In the genomic region with DNA sequence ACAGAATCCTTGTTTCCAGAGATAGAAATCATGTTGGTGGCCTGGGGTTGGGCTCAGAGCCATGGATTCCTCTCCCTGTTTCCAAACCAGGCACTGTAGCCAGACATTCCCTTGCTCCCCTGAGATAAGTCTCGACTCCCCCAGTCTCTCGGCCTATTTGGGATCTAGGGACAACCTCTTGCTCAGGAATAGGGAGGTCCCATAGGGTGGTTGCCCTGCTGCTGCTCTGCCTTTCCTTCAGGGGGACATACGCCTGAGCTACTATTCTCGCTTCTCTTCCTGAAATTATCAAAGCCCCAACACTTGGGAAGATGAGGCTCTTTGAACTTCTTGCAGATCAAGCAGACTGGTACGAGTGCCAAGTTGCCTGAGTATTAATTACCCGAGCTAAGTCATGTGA, we compare ENCODE assay signal across 37 cellular contexts. TPM values are rescaled to one million over a fixed set of nuclear protein-coding genes. Genes with fewer than 3 reads are reported as not detected.
"Had no signal": no experiment of that assay in that cellular context is flagged by ENCODE, and none has a peak within 500 bp of the region (broad histone marks: within the 10 kb centered on the region; RNA-seq: fewer than 3 reads in every experiment).

No MANE protein-coding gene starts in this region.

- H3K9me3 ChIP-seq: adrenal gland, ascending aorta, breast epithelium, esophagus squamous epithelium, gastroesophageal sphincter had no signal

- FAIRE-seq: colon had no signal

- DNase-seq: activated CD4-positive, alpha-beta memory T cell treated with anti-CD3 and anti-CD28 coated beads for 36 hours; activated CD4-positive, alpha-beta T cell treated with anti-CD3 and anti-CD28 coated beads for 36 hours; activated CD4-positive, alpha-beta T cell treated with anti-CD3 and anti-CD28 coated beads, Interleukin-2, amount 10 ng/mL, durations not matched to agents 24 days and 14 days; activated CD4-positive, CD25-positive, alpha-beta regulatory T cell; activated CD4-positive, CD25-positive, alpha-beta regulatory T cell treated with anti-CD3 and anti-CD28 coated beads, Interleukin-2, amount 50 U/mL, for 72 hours; activated CD8-positive, alpha-beta memory T cell treated with anti-CD3 and anti-CD28 coated beads, Interleukin-2, amount 10 ng/mL, durations not matched to agents 7 days and 5 days; activated CD8-positive, alpha-beta memory T cell treated with anti-CD3 and anti-CD28 coated beads, Interleukin-2, amount 50 U/mL, for 4 hours; activated CD8-positive, alpha-beta T cell treated with anti-CD3 and anti-CD28 coated beads, Interleukin-2, amount 10 ng/mL, durations not matched to agents 7 days and 5 days; activated effector memory CD4-positive, alpha-beta T cell treated with anti-CD3 and anti-CD28 coated beads, Interleukin-2, amount 50 U/mL, for 16 hours; activated naive CD4-positive, alpha-beta T cell treated with anti-CD3 and anti-CD28 coated beads for 36 hours; activated naive CD8-positive, alpha-beta T cell treated with anti-CD3 and anti-CD28 coated beads for 36 hours; activated naive CD8-positive, alpha-beta T cell treated with anti-CD3 and anti-CD28 coated beads, Interleukin-2, amount 50 U/mL, for 24 hours; activated T-cell treated with anti-CD3 and anti-CD28 coated beads, Interleukin-2, amount 50 U/mL, for 1 hour; activated T-cell treated with anti-CD3 and anti-CD28 coated beads, Interleukin-2, amount 50 U/mL, for 48 hours; adrenal gland; central memory CD4-positive, alpha-beta T cell; cortex of kidney; dermis blood vessel endothelial cell; effector CD4-positive, alpha-beta T cell; effector memory CD8-positive, alpha-beta T cell; erythroblast; esophagus squamous epithelium; foreskin melanocyte; T-helper 1 cell; T-helper 17 cell; T1000 had no signal

- H3K27ac ChIP-seq: adrenal gland, ascending aorta, breast epithelium, cardiac muscle cell, esophagus squamous epithelium, gastroesophageal sphincter had no signal

- H3K4me3 ChIP-seq: adrenal gland, ascending aorta, breast epithelium, cardiac muscle cell, esophagus squamous epithelium, gastroesophageal sphincter had no signal

- H3K4me1 ChIP-seq: adrenal gland, ascending aorta, breast epithelium, esophagus squamous epithelium, gastroesophageal sphincter had no signal

- H3K36me3 ChIP-seq: adrenal gland, ascending aorta, breast epithelium, cardiac muscle cell, esophagus squamous epithelium, gastroesophageal sphincter had no signal

- H3K27me3 ChIP-seq: adrenal gland, ascending aorta, breast epithelium, cardiac muscle cell, gastroesophageal sphincter had no signal

RNA-seq across cellular contexts. Expression of a gene that starts 58.0 kb away (rescaled TPM):
- total RNA-seq: activated CD4-positive, alpha-beta memory T cell treated with anti-CD3 and anti-CD28 coated beads for 36 hours; activated CD4-positive, alpha-beta T cell treated with anti-CD3 and anti-CD28 coated beads for 36 hours; activated CD4-positive, alpha-beta T cell treated with anti-CD3 and anti-CD28 coated beads, Interleukin-2, amount 10 ng/mL, durations not matched to agents 24 days and 14 days; activated CD8-positive, alpha-beta memory T cell treated with anti-CD3 and anti-CD28 coated beads for 36 hours; activated CD8-positive, alpha-beta memory T cell treated with anti-CD3 and anti-CD28 coated beads, Interleukin-2, amount 10 ng/mL, durations not matched to agents 7 days and 5 days; activated CD8-positive, alpha-beta T cell treated with anti-CD3 and anti-CD28 coated beads, Interleukin-2, amount 10 ng/mL, durations not matched to agents 7 days and 5 days; activated naive CD4-positive, alpha-beta T cell treated with anti-CD3 and anti-CD28 coated beads for 36 hours; activated naive CD8-positive, alpha-beta T cell treated with anti-CD3 and anti-CD28 coated beads for 36 hours; activated T-helper 1 cell treated with anti-CD3 and anti-CD28 coated beads, Interleukin-12 subunit alpha, Interleukin-12 subunit beta, Interleukin-2, Interleukin-4 antibody, amounts not matched to agents 30 ng/mL and 10 ng/mL and 1 ng/mL, durations not matched to agents 14 hours and 24 hours and 36 hours; activated T-helper 2 cell treated with anti-CD3 and anti-CD28 coated beads, Interferon-gamma antibody, Interleukin-2, Interleukin-4, amounts not matched to agents 10 μg/mL and 5 μg/mL and 100 μg/mL, durations not matched to agents 14 hours and 24 hours and 36 hours; ascending aorta; chondrocyte; dermis blood vessel endothelial cell; esophagus squamous epithelium; fibroblast of villous mesenchyme; glomerular endothelial cell; T-helper 17 cell had no signal
